Comparison of ENCODE assay signal across 9 cellular contexts in the genomic region with DNA sequence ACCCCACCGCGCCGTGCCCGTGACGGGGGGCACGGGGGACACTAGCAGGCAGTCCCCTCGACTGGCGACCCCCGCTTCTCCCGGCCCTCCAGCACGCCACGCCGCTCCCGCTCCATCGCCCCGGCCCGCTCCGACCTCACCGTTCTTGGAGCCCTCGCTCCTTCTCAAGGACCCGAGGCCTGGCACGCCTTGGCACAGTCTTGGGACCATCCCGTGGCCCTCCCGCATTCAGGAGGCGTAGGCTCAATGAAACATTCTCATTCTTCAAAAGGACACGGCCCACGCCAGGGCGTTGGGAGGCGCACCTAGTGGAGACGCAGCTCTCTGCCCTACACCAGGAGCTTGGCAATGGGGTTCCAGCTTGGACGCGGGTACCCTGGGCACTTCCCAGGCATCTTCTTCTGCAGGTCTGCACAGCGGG. TPM values are rescaled to one million over a fixed set of nuclear protein-coding genes. Genes with fewer than 3 reads are reported as not detected.
A peak's percentile ranks its signal among the peaks of the same experiment; 100 is the strongest.
DNase-seq lines count a peak whose midpoint lies in the region; ATAC-seq and TF ChIP-seq lines count a peak whose summit lies in the region.
"Had no signal": no experiment of that assay in that cellular context is flagged by ENCODE, and none has a peak within 500 bp of the region (broad histone marks: within the 10 kb centered on the region; RNA-seq: fewer than 3 reads in every experiment).

No MANE protein-coding gene starts in this region.

- H3K4me1 ChIP-seq in cardiac muscle cell (ENCODE audit: low read depth) (no peaks in the 10 kb centered on the region), urinary bladder (ENCODE audit: insufficient read depth) (peaks cover 5% of the 10 kb centered on the region)
- H3K4me1 ChIP-seq: pancreas had no signal

- no peak for TF ChIP-seq CTCF in cardiac muscle cell (IDR thresholded peaks at IDR 0.05; ENCODE audit: low read depth, low read length)

- peaks cover 3% of the 10 kb centered on the region for H3K36me3 Mint-ChIP-seq in activated naive CD8-positive, alpha-beta T cell
- H3K36me3 Mint-ChIP-seq in immature natural killer cell = peaks cover 0 to 11% (median 4%) of the 10 kb centered on the region in 3 donors

- H3K9me3 ChIP-seq in cardiac muscle cell (ENCODE audit: low read depth) = no peaks in the 10 kb centered on the region
- H3K9me3 ChIP-seq: pancreas had no signal

- no peaks in the 10 kb centered on the region for H3K27me3 ChIP-seq in cardiac muscle cell

- no peak overlapping the region for H3K27ac Mint-ChIP-seq in activated naive CD8-positive, alpha-beta T cell
- H3K27ac Mint-ChIP-seq in immature natural killer cell = no peak overlapping the region

- H3K27ac ChIP-seq in cardiac muscle cell (no peak overlapping the region), urinary bladder (ENCODE audit: low read depth) (no peak overlapping the region)
- H3K27ac ChIP-seq: pancreas had no signal

- intact Hi-C loops in left cardiac atrium (cut with DNase I) = no loop called here

- no peak for ATAC-seq in left cardiac atrium

- no peaks in the 10 kb centered on the region for H3K9me3 Mint-ChIP-seq in activated naive CD8-positive, alpha-beta T cell (ENCODE audit: low read depth)
- H3K9me3 Mint-ChIP-seq in immature natural killer cell = no peaks in the 10 kb centered on the region

- H3K27me3 Mint-ChIP-seq in activated naive CD8-positive, alpha-beta T cell = peaks cover 10% of the 10 kb centered on the region
- H3K27me3 Mint-ChIP-seq in immature natural killer cell (ENCODE audit: low read depth in 3 of 3) = peaks cover 9 to 11% (median 11%) of the 10 kb centered on the region in 3 donors

- H3K4me3 ChIP-seq in cardiac muscle cell (peak overlapping the region; percentile 43), urinary bladder (ENCODE audit: low read depth, low read length) (peak overlapping the region; percentile 39)

- no peaks in the 10 kb centered on the region for H3K36me3 ChIP-seq in cardiac muscle cell
- peaks cover 3% of the 10 kb centered on the region for H3K36me3 ChIP-seq in urinary bladder (ENCODE audit: insufficient read depth)

- H3K4me3 Mint-ChIP-seq in activated naive CD8-positive, alpha-beta T cell = peak overlapping the region; percentile 84
- H3K4me3 Mint-ChIP-seq in immature natural killer cell = peak overlapping the region in 4 of 5 donors; percentile 38 to 74 (median 64)

- peaks cover 10% of the 10 kb centered on the region for H3K4me1 Mint-ChIP-seq in activated naive CD8-positive, alpha-beta T cell (ENCODE audit: low read depth)
- H3K4me1 Mint-ChIP-seq in immature natural killer cell = peaks cover 8 to 12% of the 10 kb centered on the region in 2 donors

- WGBS in urinary bladder = 15% methylated on average over 33 of the region's 33 CpGs

- DNase-seq in cardiac muscle cell (ENCODE audit: low read depth in 1 of 2, low spot score in 1 of 2) (peak in 1 of 2 donors; percentile 22), left cardiac atrium (no peak), immature natural killer cell (no peak), NCI-H1105 treated with DMSO at 0.1 percent for 48 hours (lab: John Stamatoyannopoulos, UW) (no peak), SW 1271 (lab: John Stamatoyannopoulos, UW) (no peak), NCI-H1105 (lab: John Stamatoyannopoulos, UW) (no peak)

RNA-seq across cellular contexts. Expression of gene CERS1, which starts 0.5 kb away (rescaled TPM):
- total RNA-seq in cardiac muscle cell (15.2 and 16.1 TPM in 2 replicates), left cardiac atrium (1 to 10 TPM in 1 of 2 donors, under 1 TPM in 1; 0.80 to 2.1 TPM), urinary bladder (7.2 TPM)
- polyA plus RNA-seq in cardiac muscle cell (29.3 and 30.9 TPM in 2 replicates), immature natural killer cell (not detected), urinary bladder (2.2 TPM)

RNA-seq across cellular contexts. Expression of gene COPE, which starts 22.8 kb away (rescaled TPM):
- total RNA-seq in cardiac muscle cell (306 and 478 TPM in 2 replicates), left cardiac atrium (100 to 1,000 TPM; 136 to 149 TPM), urinary bladder (47.1 TPM)
- polyA plus RNA-seq in cardiac muscle cell (417 and 523 TPM in 2 replicates), immature natural killer cell (100 to 1,000 TPM; 378 to 407 (median 401) TPM), urinary bladder (188 TPM)

RNA-seq across cellular contexts. Expression of gene DDX49, which starts 23.1 kb away (rescaled TPM):
- total RNA-seq in cardiac muscle cell (57.6 and 65.4 TPM in 2 replicates), left cardiac atrium (10 to 100 TPM; 23.6 to 24.2 TPM), urinary bladder (22.2 TPM)
- polyA plus RNA-seq in cardiac muscle cell (42.8 and 48.5 TPM in 2 replicates), immature natural killer cell (10 to 100 TPM; 33.1 to 54.2 (median 48.9) TPM), urinary bladder (54.0 TPM)

RNA-seq across cellular contexts. Expression of gene HOMER3, which starts 44.6 kb away (rescaled TPM):
- total RNA-seq in cardiac muscle cell (55.8 and 62.7 TPM in 2 replicates), left cardiac atrium (10 to 100 TPM; 15.2 to 18.9 TPM), urinary bladder (20.7 TPM)
- polyA plus RNA-seq in cardiac muscle cell (47.0 and 49.0 TPM in 2 replicates), immature natural killer cell (under 1 TPM in 1 of 3 donors, not detected in 2; 0.47 TPM), urinary bladder (28.4 TPM)
